Comparison of ENCODE assay signal across 1 cellular context in genomic region chr11:43922295-43922648, GRCh38.
TF ChIP-seq lines count a peak whose summit lies in the region.

No MANE protein-coding gene starts in this region.

TF ChIP-seq in SK-N-SH, 30 proteins besides CTCF, POLR2A, EP300 and RAD21 (continued from another document):
- TF ChIP-seq ZBTB33 (IDR thresholded peaks at IDR 0.05; ENCODE audit: borderline replicate concordance, low read depth) (no peak), TAF1 (IDR thresholded peaks at IDR 0.05; ENCODE audit: borderline replicate concordance, low read depth, low read length) (no peak), CHD2 (IDR thresholded peaks at IDR 0.05; ENCODE audit: low read length, partially characterized antibody) (peak; percentile 50), SIN3A (IDR thresholded peaks at IDR 0.05; ENCODE audit: borderline replicate concordance, low read depth, low read length) (no peak), USF1 (IDR thresholded peaks at IDR 0.05; ENCODE audit: borderline replicate concordance, low read depth) (no peak), IRF3 (IDR thresholded peaks at IDR 0.05; ENCODE audit: low read depth, low read length) (no peak), PBX3 (IDR thresholded peaks at IDR 0.05) (no peak), TEAD4 (IDR thresholded peaks at IDR 0.05; ENCODE audit: borderline replicate concordance, insufficient read depth) (no peak), GABPA (IDR thresholded peaks at IDR 0.05; ENCODE audit: low read depth) (no peak), GATA2 (CRISPR knock-in tag; IDR thresholded peaks at IDR 0.05) (peak; percentile 63; the same call in 1 of the 2 replicates), SMC3 (IDR thresholded peaks at IDR 0.05; ENCODE audit: low read depth, low read length) (no peak), NRF1 (IDR thresholded peaks at IDR 0.05; ENCODE audit: low read depth, low read length) (no peak), USF2 (IDR thresholded peaks at IDR 0.05; ENCODE audit: borderline replicate concordance, low read depth, low read length) (no peak), FOSL2 (IDR thresholded peaks at IDR 0.05; ENCODE audit: borderline replicate concordance, low read depth) (no peak), YY1 (IDR thresholded peaks at IDR 0.05; ENCODE audit: low read depth) (no peak), POLR2AphosphoS5 (IDR thresholded peaks at IDR 0.05; ENCODE audit: low read depth, low read length) (no peak), RCOR1 (IDR thresholded peaks at IDR 0.05; ENCODE audit: low read length) (peak; percentile 77), NFIC (IDR thresholded peaks at IDR 0.05; ENCODE audit: borderline replicate concordance) (no peak), MEF2A (IDR thresholded peaks at IDR 0.05; ENCODE audit: borderline replicate concordance, low read depth) (no peak)
TF ChIP-seq in SK-N-SH: peak in this region for 4.
